Comparison of ENCODE assay signal across 12 cellular contexts in genomic region chr4:80425701-80426100, GRCh38.
"Had no signal": no experiment of that assay in that cellular context is flagged by ENCODE, and none has a peak within 500 bp of the region (broad histone marks: within the 10 kb centered on the region; RNA-seq: fewer than 3 reads in every experiment).

No MANE protein-coding gene starts in this region.

- ATAC-seq: gastroesophageal sphincter; naive thymus-derived CD8-positive, alpha-beta T cell had no signal

- H3K27me3 Mint-ChIP-seq: central memory CD8-positive, alpha-beta T cell; naive thymus-derived CD8-positive, alpha-beta T cell had no signal

- DNase-seq: cortex of kidney; dorsolateral prefrontal cortex; effector CD8-positive, alpha-beta T cell; glutamatergic neuron; mesendoderm; naive thymus-derived CD8-positive, alpha-beta T cell; posterior cingulate gyrus; stimulated activated CD4-positive, alpha-beta T cell treated with anti-CD3 and anti-CD28 coated beads, Interleukin-12 subunit alpha, Interleukin-12 subunit beta, amount 100 ng/mL, for 4 hours; stimulated activated naive CD4-positive, alpha-beta T cell treated with Interleukin-2 at 50 U/mL for 16 hours; trophoblast cell had no signal

- H3K4me3 Mint-ChIP-seq: central memory CD8-positive, alpha-beta T cell; naive thymus-derived CD8-positive, alpha-beta T cell had no signal

- H3K36me3 Mint-ChIP-seq: naive thymus-derived CD8-positive, alpha-beta T cell had no signal
